In the genomic region with DNA sequence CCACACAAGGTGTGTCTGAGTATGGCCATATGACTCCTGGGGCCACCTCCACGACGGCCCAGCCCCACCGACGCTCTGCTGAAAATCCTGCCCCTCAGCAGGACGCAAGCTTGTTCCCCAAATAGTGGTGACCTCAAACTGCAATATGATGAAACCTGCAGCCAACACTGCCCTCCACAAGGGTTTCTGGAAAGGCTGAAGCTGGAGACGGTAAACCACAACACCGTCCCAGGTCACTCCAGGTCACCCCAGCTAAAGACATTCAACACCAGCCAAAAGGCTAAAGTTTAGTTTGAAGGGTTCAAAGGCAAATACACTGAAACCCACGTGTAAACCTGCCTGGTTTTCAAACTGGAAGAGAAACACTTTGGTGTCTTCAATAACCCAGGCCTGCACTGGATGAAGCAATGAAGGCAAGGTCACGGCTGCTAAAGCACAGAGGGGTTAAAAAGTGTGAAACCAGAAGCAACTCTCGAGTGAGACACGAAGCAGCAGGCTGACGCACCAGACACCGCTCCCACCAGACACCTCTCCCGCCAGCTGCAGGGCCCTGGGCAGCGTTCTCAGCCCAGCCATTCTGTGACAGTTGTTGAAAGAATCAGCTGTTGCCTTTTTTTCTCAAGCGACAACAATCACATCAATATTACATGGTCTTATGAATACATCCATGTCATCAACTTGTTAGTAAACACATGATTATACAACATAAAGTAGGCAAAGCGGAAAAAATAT, we compare ENCODE assay signal across 1 cellular context.
TF ChIP-seq lines count a peak whose summit lies in the region.

No MANE protein-coding gene starts in this region.

TF ChIP-seq in K562, 482 proteins besides CTCF, POLR2A, EP300 and RAD21 (continued from another document and continues in another):
- TF ChIP-seq, protein P1, sequence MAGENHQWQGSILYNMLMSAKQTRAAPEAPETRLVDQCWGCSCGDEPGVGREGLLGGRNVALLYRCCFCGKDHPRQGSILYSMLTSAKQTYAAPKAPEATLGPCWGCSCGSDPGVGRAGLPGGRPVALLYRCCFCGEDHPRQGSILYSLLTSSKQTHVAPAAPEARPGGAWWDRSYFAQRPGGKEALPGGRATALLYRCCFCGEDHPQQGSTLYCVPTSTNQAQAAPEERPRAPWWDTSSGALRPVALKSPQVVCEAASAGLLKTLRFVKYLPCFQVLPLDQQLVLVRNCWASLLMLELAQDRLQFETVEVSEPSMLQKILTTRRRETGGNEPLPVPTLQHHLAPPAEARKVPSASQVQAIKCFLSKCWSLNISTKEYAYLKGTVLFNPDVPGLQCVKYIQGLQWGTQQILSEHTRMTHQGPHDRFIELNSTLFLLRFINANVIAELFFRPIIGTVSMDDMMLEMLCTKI (IDR thresholded peaks at IDR 0.05; ENCODE audit: partially characterized antibody) = no peak
- TF ChIP-seq ILK (tag; IDR thresholded peaks at IDR 0.05; ENCODE audit: borderline replicate concordance, low read depth) (peak; percentile 14; the same call in 1 of the 2 replicates), PTTG1 (tag; IDR thresholded peaks at IDR 0.05; ENCODE audit: low read depth) (0 out of 2 replicates have a peak, but pooled peaks have one; percentile 33), KLF10 (CRISPR knock-in tag; IDR thresholded peaks at IDR 0.05) (no peak), MGA (IDR thresholded peaks at IDR 0.05) (peak; percentile 90), ZNF431 (CRISPR knock-in tag; IDR thresholded peaks at IDR 0.05) (no peak), CEBPG (CRISPR knock-in tag; IDR thresholded peaks at IDR 0.05) (peak; percentile 99), CEBPG (tag; conservative IDR thresholded peaks at IDR 0.05 in 1 of 2, IDR thresholded peaks at IDR 0.05 in 1 of 2) (peak; percentile 75 to 97), FOXJ3 (CRISPR knock-in tag; IDR thresholded peaks at IDR 0.05) (no peak), ZNF436 (CRISPR knock-in tag; IDR thresholded peaks at IDR 0.05) (no peak), BRD9 (IDR thresholded peaks at IDR 0.05; ENCODE audit: low read depth, partially characterized antibody) (no peak), POU5F1 (IDR thresholded peaks at IDR 0.05; ENCODE audit: borderline replicate concordance, low read depth, low read length, partially characterized antibody) (no peak), SAP30 (IDR thresholded peaks at IDR 0.05; ENCODE audit: borderline replicate concordance, insufficient read depth, low read depth, low read length, poor library complexity, severe bottlenecking) (no peak), ZNF830 (CRISPR knock-in tag; IDR thresholded peaks at IDR 0.05) (no peak), DPF2 (IDR thresholded peaks at IDR 0.05) (peak; percentile 34; the same call in 1 of the 2 replicates), ZNF589 (CRISPR knock-in tag; IDR thresholded peaks at IDR 0.05; ENCODE audit: low read depth) (peak; percentile 97), ESRRA (IDR thresholded peaks at IDR 0.05; ENCODE audit: borderline replicate concordance, low read depth) (peak; percentile 96), ILF3 (IDR thresholded peaks at IDR 0.05; ENCODE audit: borderline replicate concordance) (no peak), MAX (CRISPR knock-in tag; IDR thresholded peaks at IDR 0.05) (no peak), RREB1 (CRISPR knock-in tag; IDR thresholded peaks at IDR 0.05) (no peak), WHSC1 (IDR thresholded peaks at IDR 0.05; ENCODE audit: low read length) (no peak), SMARCB1 (IDR thresholded peaks at IDR 0.05; ENCODE audit: insufficient read length, low read depth) (no peak), NEUROD1 (IDR thresholded peaks at IDR 0.05; ENCODE audit: borderline replicate concordance, low read depth, low read length, partially characterized antibody) (peak; percentile 58), IRF2 (CRISPR knock-in tag; IDR thresholded peaks at IDR 0.05) (no peak), RBM15 (IDR thresholded peaks at IDR 0.05; ENCODE audit: insufficient read depth, low read length) (no peak), RHOXF2B (CRISPR knock-in tag; conservative IDR thresholded peaks at IDR 0.05) (no peak), NCOA6 (IDR thresholded peaks at IDR 0.05) (no peak)
- TF ChIP-seq, protein P2, sequence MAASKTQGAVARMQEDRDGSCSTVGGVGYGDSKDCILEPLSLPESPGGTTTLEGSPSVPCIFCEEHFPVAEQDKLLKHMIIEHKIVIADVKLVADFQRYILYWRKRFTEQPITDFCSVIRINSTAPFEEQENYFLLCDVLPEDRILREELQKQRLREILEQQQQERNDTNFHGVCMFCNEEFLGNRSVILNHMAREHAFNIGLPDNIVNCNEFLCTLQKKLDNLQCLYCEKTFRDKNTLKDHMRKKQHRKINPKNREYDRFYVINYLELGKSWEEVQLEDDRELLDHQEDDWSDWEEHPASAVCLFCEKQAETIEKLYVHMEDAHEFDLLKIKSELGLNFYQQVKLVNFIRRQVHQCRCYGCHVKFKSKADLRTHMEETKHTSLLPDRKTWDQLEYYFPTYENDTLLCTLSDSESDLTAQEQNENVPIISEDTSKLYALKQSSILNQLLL (CRISPR knock-in tag; IDR thresholded peaks at IDR 0.05; ENCODE audit: borderline replicate concordance) = no peak
- TF ChIP-seq, protein P3, sequence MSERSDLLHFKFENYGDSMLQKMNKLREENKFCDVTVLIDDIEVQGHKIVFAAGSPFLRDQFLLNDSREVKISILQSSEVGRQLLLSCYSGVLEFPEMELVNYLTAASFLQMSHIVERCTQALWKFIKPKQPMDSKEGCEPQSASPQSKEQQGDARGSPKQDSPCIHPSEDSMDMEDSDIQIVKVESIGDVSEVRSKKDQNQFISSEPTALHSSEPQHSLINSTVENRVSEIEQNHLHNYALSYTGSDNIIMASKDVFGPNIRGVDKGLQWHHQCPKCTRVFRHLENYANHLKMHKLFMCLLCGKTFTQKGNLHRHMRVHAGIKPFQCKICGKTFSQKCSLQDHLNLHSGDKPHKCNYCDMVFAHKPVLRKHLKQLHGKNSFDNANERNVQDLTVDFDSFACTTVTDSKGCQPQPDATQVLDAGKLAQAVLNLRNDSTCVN (CRISPR knock-in tag; IDR thresholded peaks at IDR 0.05) = no peak
- TF ChIP-seq, protein P4, sequence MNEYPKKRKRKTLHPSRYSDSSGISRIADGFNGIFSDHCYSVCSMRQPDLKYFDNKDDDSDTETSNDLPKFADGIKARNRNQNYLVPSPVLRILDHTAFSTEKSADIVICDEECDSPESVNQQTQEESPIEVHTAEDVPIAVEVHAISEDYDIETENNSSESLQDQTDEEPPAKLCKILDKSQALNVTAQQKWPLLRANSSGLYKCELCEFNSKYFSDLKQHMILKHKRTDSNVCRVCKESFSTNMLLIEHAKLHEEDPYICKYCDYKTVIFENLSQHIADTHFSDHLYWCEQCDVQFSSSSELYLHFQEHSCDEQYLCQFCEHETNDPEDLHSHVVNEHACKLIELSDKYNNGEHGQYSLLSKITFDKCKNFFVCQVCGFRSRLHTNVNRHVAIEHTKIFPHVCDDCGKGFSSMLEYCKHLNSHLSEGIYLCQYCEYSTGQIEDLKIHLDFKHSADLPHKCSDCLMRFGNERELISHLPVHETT (CRISPR knock-in tag; conservative IDR thresholded peaks at IDR 0.05 in 1 of 2, IDR thresholded peaks at IDR 0.05 in 1 of 2) = no peak
